Comparison of ENCODE assay signal across 1 cellular context in the genomic region with DNA sequence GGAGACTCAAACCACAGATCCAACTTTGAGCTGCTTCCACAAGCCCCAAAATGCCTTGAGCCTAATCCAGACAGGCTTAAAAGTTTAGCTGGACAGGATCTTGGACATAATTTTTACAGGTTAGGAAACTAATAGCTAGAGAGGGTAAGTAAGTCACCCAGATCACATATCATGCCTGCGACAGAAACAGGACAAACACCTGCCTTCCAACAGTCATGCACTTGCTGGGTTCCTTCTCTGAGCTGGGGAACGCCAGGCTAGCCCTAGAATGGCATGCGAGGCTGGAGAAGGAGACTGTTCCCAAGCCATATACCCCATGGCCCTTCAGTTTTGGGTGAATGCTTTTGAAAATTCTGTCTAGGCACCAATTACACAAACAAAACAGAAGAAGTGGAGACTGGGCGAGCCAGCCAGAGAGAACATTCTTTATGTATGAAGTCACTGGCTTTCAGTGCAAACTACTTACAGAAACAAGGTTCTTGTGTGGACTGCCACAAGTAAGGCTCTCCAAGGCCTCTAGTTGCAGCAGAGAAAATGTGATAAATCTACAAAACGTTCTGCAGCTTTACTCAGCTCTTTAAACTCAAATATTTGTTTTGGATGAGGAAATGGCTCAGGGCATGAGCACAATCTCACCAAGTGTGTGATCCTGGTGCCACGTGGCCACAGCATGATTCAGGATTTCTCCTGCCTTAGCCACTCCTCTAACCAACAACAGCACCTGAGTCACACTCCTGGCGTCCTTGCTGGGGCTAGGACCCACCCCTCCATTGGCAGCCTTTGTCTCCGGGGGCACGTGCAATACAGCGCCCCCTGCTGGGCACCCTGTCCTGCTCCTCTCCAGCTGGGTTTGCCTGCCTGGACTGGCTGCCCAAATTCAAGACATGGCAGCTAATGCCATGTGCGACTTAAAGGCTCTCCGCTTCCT.
A peak's percentile ranks its signal among the peaks of the same experiment; 100 is the strongest.
TF ChIP-seq lines count a peak whose summit lies in the region.

No MANE protein-coding gene starts in this region.

TF ChIP-seq in HEK293, 187 proteins besides CTCF, POLR2A, EP300 and RAD21 (continued from another document and continues in another):
- TF ChIP-seq ZNF692 (tag by site-specific recombination; IDR thresholded peaks at IDR 0.05): peak; percentile 74
- no peak for TF ChIP-seq ZNF341 (tag by site-specific recombination; IDR thresholded peaks at IDR 0.05; ENCODE audit: low read depth)
- peak; percentile 68 for TF ChIP-seq PRDM10 (tag by site-specific recombination; IDR thresholded peaks at IDR 0.05)
- TF ChIP-seq ZNF548 (tag by site-specific recombination; IDR thresholded peaks at IDR 0.05): no peak
- TF ChIP-seq IKZF3 (tag by site-specific recombination; IDR thresholded peaks at IDR 0.05): no peak
- TF ChIP-seq SETDB1 (IDR thresholded peaks at IDR 0.05; ENCODE audit: insufficient read length, low read length): peak; percentile 33
- TF ChIP-seq KLF8 (tag by site-specific recombination; IDR thresholded peaks at IDR 0.05): peak; percentile 46; the same call in 1 of the 2 replicates
- TF ChIP-seq GFI1B (tag by site-specific recombination; IDR thresholded peaks at IDR 0.05): no peak
- TF ChIP-seq, protein P1, sequence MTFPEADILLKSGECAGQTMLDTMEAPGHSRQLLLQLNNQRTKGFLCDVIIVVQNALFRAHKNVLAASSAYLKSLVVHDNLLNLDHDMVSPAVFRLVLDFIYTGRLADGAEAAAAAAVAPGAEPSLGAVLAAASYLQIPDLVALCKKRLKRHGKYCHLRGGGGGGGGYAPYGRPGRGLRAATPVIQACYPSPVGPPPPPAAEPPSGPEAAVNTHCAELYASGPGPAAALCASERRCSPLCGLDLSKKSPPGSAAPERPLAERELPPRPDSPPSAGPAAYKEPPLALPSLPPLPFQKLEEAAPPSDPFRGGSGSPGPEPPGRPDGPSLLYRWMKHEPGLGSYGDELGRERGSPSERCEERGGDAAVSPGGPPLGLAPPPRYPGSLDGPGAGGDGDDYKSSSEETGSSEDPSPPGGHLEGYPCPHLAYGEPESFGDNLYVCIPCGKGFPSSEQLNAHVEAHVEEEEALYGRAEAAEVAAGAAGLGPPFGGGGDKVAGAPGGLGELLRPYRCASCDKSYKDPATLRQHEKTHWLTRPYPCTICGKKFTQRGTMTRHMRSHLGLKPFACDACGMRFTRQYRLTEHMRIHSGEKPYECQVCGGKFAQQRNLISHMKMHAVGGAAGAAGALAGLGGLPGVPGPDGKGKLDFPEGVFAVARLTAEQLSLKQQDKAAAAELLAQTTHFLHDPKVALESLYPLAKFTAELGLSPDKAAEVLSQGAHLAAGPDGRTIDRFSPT (tag by site-specific recombination; IDR thresholded peaks at IDR 0.05): peak; percentile 52; the same call in 1 of the 2 replicates
- 0 out of 2 replicates have a peak, but pooled peaks have one; percentile 7 for TF ChIP-seq ZNF558 (tag by site-specific recombination; IDR thresholded peaks at IDR 0.05)
- no peak for TF ChIP-seq ZNF202 (tag by site-specific recombination; IDR thresholded peaks at IDR 0.05; ENCODE audit: borderline replicate concordance)
- peak; percentile 61; the same call in 1 of the 2 replicates for TF ChIP-seq ZNF366 (tag by site-specific recombination; conservative IDR thresholded peaks at IDR 0.05)
- no peak for TF ChIP-seq ZNF596 (tag by site-specific recombination; IDR thresholded peaks at IDR 0.05)
- TF ChIP-seq PATZ1 (tag by site-specific recombination; IDR thresholded peaks at IDR 0.05): peak; percentile 88
- TF ChIP-seq MEIS1 (CRISPR knock-in tag; IDR thresholded peaks at IDR 0.05; ENCODE audit: borderline replicate concordance): no peak
- TF ChIP-seq ZEB2 (tag by site-specific recombination; IDR thresholded peaks at IDR 0.05): peak; percentile 72; the same call in 1 of the 2 replicates
- TF ChIP-seq GLIS1 (tag by site-specific recombination; IDR thresholded peaks at IDR 0.05): peak; percentile 46; the same call in 1 of the 2 replicates
- TF ChIP-seq ZNF324 (tag by site-specific recombination; IDR thresholded peaks at IDR 0.05): peak; percentile 67
- 0 out of 2 replicates have a peak, but pooled peaks have one; percentile 41 for TF ChIP-seq ZNF580 (tag by site-specific recombination; IDR thresholded peaks at IDR 0.05)
- TF ChIP-seq ZNF664 (tag by site-specific recombination; IDR thresholded peaks at IDR 0.05): no peak
- TF ChIP-seq ZNF214 (tag by site-specific recombination; IDR thresholded peaks at IDR 0.05; ENCODE audit: borderline replicate concordance): no peak
- TF ChIP-seq ZNF433 (tag by site-specific recombination; IDR thresholded peaks at IDR 0.05; ENCODE audit: low read depth): no peak
- no peak for TF ChIP-seq ZNF302 (tag by site-specific recombination; IDR thresholded peaks at IDR 0.05; ENCODE audit: low read depth)
- no peak for TF ChIP-seq ZNF76 (tag by site-specific recombination; IDR thresholded peaks at IDR 0.05; ENCODE audit: borderline replicate concordance, low read depth)
- TF ChIP-seq ZNF654 (tag by site-specific recombination; IDR thresholded peaks at IDR 0.05; ENCODE audit: low read depth): peak; percentile 46
- peak; percentile 52 for TF ChIP-seq ZNF335 (tag by site-specific recombination; conservative IDR thresholded peaks at IDR 0.05)
- TF ChIP-seq ZBTB21 (tag by site-specific recombination; IDR thresholded peaks at IDR 0.05): peak; percentile 33
- TF ChIP-seq, protein P2, sequence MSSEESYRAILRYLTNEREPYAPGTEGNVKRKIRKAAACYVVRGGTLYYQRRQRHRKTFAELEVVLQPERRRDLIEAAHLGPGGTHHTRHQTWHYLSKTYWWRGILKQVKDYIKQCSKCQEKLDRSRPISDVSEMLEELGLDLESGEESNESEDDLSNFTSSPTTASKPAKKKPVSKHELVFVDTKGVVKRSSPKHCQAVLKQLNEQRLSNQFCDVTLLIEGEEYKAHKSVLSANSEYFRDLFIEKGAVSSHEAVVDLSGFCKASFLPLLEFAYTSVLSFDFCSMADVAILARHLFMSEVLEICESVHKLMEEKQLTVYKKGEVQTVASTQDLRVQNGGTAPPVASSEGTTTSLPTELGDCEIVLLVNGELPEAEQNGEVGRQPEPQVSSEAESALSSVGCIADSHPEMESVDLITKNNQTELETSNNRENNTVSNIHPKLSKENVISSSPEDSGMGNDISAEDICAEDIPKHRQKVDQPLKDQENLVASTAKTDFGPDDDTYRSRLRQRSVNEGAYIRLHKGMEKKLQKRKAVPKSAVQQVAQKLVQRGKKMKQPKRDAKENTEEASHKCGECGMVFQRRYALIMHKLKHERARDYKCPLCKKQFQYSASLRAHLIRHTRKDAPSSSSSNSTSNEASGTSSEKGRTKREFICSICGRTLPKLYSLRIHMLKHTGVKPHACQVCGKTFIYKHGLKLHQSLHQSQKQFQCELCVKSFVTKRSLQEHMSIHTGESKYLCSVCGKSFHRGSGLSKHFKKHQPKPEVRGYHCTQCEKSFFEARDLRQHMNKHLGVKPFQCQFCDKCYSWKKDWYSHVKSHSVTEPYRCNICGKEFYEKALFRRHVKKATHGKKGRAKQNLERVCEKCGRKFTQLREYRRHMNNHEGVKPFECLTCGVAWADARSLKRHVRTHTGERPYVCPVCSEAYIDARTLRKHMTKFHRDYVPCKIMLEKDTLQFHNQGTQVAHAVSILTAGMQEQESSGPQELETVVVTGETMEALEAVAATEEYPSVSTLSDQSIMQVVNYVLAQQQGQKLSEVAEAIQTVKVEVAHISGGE (tag by site-specific recombination; conservative IDR thresholded peaks at IDR 0.05; ENCODE audit: low read depth): no peak
- no peak for TF ChIP-seq ZNF114 (tag by site-specific recombination; IDR thresholded peaks at IDR 0.05)
- TF ChIP-seq ZNF112 (tag by site-specific recombination; IDR thresholded peaks at IDR 0.05): no peak
- TF ChIP-seq ZNF248 (tag by site-specific recombination; IDR thresholded peaks at IDR 0.05): no peak
- TF ChIP-seq ZFHX2 (tag by site-specific recombination; conservative IDR thresholded peaks at IDR 0.05): peak; percentile 39
- peak; percentile 42; the same call in 1 of the 2 replicates for TF ChIP-seq FEZF1 (tag by site-specific recombination; IDR thresholded peaks at IDR 0.05)
- no peak for TF ChIP-seq ZNF837 (tag by site-specific recombination; IDR thresholded peaks at IDR 0.05)
- TF ChIP-seq ZNF2 (tag by site-specific recombination; IDR thresholded peaks at IDR 0.05): peak; percentile 86
- no peak for TF ChIP-seq ZNF792 (tag by site-specific recombination; IDR thresholded peaks at IDR 0.05)
- peak; percentile 49 for TF ChIP-seq SP3 (tag by site-specific recombination; IDR thresholded peaks at IDR 0.05)
- TF ChIP-seq ZNF169 (tag by site-specific recombination; IDR thresholded peaks at IDR 0.05): no peak
- TF ChIP-seq ZNF184 (tag by site-specific recombination; IDR thresholded peaks at IDR 0.05): 0 out of 2 replicates have a peak, but pooled peaks have one; percentile 12
- no peak for TF ChIP-seq ZNF10 (tag by site-specific recombination; IDR thresholded peaks at IDR 0.05)
- TF ChIP-seq ZNF48 (tag by site-specific recombination; IDR thresholded peaks at IDR 0.05): no peak
- TF ChIP-seq ZNF629 (tag by site-specific recombination; IDR thresholded peaks at IDR 0.05): peak; percentile 82
- peak; percentile 59 for TF ChIP-seq ZXDB (tag by site-specific recombination; IDR thresholded peaks at IDR 0.05)
- TF ChIP-seq ZNF701 (tag by site-specific recombination; IDR thresholded peaks at IDR 0.05): no peak
- TF ChIP-seq ZNF677 (tag by site-specific recombination; IDR thresholded peaks at IDR 0.05): no peak
- no peak for TF ChIP-seq HOXA7 (CRISPR knock-in tag; IDR thresholded peaks at IDR 0.05; ENCODE audit: borderline replicate concordance)
- TF ChIP-seq ZNF391 (tag by site-specific recombination; IDR thresholded peaks at IDR 0.05; ENCODE audit: borderline replicate concordance, low read depth): no peak
- peak; percentile 78 for TF ChIP-seq TRIM28 (IDR thresholded peaks at IDR 0.05; ENCODE audit: borderline replicate concordance, low read length)
- TF ChIP-seq, protein P3, sequence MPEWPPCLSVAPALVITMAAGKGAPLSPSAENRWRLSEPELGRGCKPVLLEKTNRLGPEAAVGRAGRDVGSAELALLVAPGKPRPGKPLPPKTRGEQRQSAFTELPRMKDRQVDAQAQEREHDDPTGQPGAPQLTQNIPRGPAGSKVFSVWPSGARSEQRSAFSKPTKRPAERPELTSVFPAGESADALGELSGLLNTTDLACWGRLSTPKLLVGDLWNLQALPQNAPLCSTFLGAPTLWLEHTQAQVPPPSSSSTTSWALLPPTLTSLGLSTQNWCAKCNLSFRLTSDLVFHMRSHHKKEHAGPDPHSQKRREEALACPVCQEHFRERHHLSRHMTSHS (tag by site-specific recombination; IDR thresholded peaks at IDR 0.05): no peak
- no peak for TF ChIP-seq SCRT2 (tag by site-specific recombination; IDR thresholded peaks at IDR 0.05)
